Comparison of ENCODE assay signal across 24 cellular contexts in genomic region chr12:129909051-129910020, GRCh38. TPM values are rescaled to one million over a fixed set of nuclear protein-coding genes. Genes with fewer than 3 reads are reported as not detected.
"Had no signal": no experiment of that assay in that cellular context is flagged by ENCODE, and none has a peak within 500 bp of the region (broad histone marks: within the 10 kb centered on the region; RNA-seq: fewer than 3 reads in every experiment).

No MANE protein-coding gene starts in this region.

- DNase-seq: central memory CD4-positive, alpha-beta T cell; cortex of kidney; dorsolateral prefrontal cortex; effector CD8-positive, alpha-beta T cell; gastrocnemius medialis; immature natural killer cell; kidney; left cardiac atrium; left ventricle myocardium inferior; lower lobe of right lung; nephron progenitor cell; ovary; right cardiac atrium; small intestine; stimulated activated CD4-positive, alpha-beta T cell treated with anti-CD3 and anti-CD28 coated beads, Interleukin-12 subunit alpha, Interleukin-12 subunit beta, amount 100 ng/mL, for 4 hours; stimulated activated naive CD4-positive, alpha-beta T cell treated with Interleukin-2 at 50 U/mL for 16 hours; trophoblast cell had no signal

- H3K4me3 ChIP-seq: dorsolateral prefrontal cortex, gastrocnemius medialis, left ventricle myocardium inferior, lower lobe of right lung, ovary, thoracic aorta had no signal

- H3K4me3 Mint-ChIP-seq: immature natural killer cell, memory B cell, mesothelial cell of epicardium, nephron progenitor cell had no signal

- H3K27ac ChIP-seq: dorsolateral prefrontal cortex, gastrocnemius medialis, left ventricle myocardium inferior, lower lobe of right lung, ovary, thoracic aorta had no signal

- H3K27ac Mint-ChIP-seq: immature natural killer cell, memory B cell, mesothelial cell of epicardium, nephron progenitor cell had no signal

- H3K36me3 ChIP-seq: gastrocnemius medialis, left ventricle myocardium inferior, lower lobe of right lung, ovary, thoracic aorta had no signal

- H3K4me1 Mint-ChIP-seq: immature natural killer cell, memory B cell, mesothelial cell of epicardium had no signal

- H3K9me3 ChIP-seq: gastrocnemius medialis, left ventricle myocardium inferior, lower lobe of right lung, ovary, thoracic aorta had no signal

- ATAC-seq: esophagus mucosa, gastrocnemius medialis, left cardiac atrium, right cardiac atrium had no signal

- H3K9me3 Mint-ChIP-seq: immature natural killer cell, memory B cell, mesothelial cell of epicardium, nephron progenitor cell had no signal

- H3K27me3 ChIP-seq: ovary had no signal

- H3K4me1 ChIP-seq: gastrocnemius medialis, left ventricle myocardium inferior, lower lobe of right lung had no signal

RNA-seq across cellular contexts. Expression of gene TMEM132D, which starts 5.5 kb away (rescaled TPM):
- total RNA-seq: esophagus mucosa, fibroblast of villous mesenchyme, gastrocnemius medialis, left ventricle myocardium inferior, ovary, posterior vena cava, right cardiac atrium, subcutaneous adipose tissue, thoracic aorta had no signal
- polyA plus RNA-seq: right cardiac atrium had no signal
